ENCODE assay signal across 8 cellular contexts in genomic region chr9:16058131-16058549, GRCh38.
DNase-seq lines count a peak whose midpoint lies in the region; ATAC-seq and TF ChIP-seq lines count a peak whose summit lies in the region.
"Had no signal": no experiment of that assay in that cellular context is flagged by ENCODE, and none has a peak within 500 bp of the region (broad histone marks: within the 10 kb centered on the region; RNA-seq: fewer than 3 reads in every experiment).

No MANE protein-coding gene starts in this region.

- H3K27me3 Mint-ChIP-seq in neural progenitor cell (ENCODE audit: insufficient read depth, low read depth): peaks cover 3% of the 10 kb centered on the region

- no peaks in the 10 kb centered on the region for H3K36me3 Mint-ChIP-seq in neural progenitor cell

- peaks cover 2% of the 10 kb centered on the region for H3K9me3 Mint-ChIP-seq in neural progenitor cell

- ATAC-seq in GM18858 (IDR thresholded peaks at IDR 0.05; ENCODE audit: unreplicated experiment): peak; percentile 36
- peak; percentile 51 for ATAC-seq in HG03460 (IDR thresholded peaks at IDR 0.05; ENCODE audit: unreplicated experiment)
- ATAC-seq in left cardiac atrium: no peak

- H2AFZ ChIP-seq in neural progenitor cell (replicated peaks) (no peak overlapping the region), OCI-LY7 (ENCODE audit: low read length) (no peak overlapping the region)

- no TSS peak for BruUV-seq in OCI-LY7 (replicated peaks; lab: Mats Ljungman, UMichigan)

- no peaks in the 10 kb centered on the region for H3K9me3 ChIP-seq in neural progenitor cell (ENCODE audit: low read depth)
- H3K9me3 ChIP-seq in OCI-LY7 (ENCODE audit: low read length): no peaks in the 10 kb centered on the region

- H3K9me2 ChIP-seq in OCI-LY7 (ENCODE audit: insufficient read depth, low read length): no peaks in the 10 kb centered on the region

- H3K79me2 ChIP-seq in neural progenitor cell (ENCODE audit: low read depth) (no peaks in the 10 kb centered on the region), OCI-LY7 (ENCODE audit: insufficient read depth, low read depth, low read length) (no peaks in the 10 kb centered on the region)

- intact Hi-C loops in left cardiac atrium (cut with DNase I): no loop called here
- intact Hi-C loops in OCI-LY7 (cut with micrococcal nuclease; ENCODE audit: unreplicated experiment): no loop called here

- peaks cover 13% of the 10 kb centered on the region for H3F3A ChIP-seq in neural progenitor cell (ENCODE audit: low read depth)

- no peaks in the 10 kb centered on the region for H3K27me3 ChIP-seq in neural progenitor cell
- H3K27me3 ChIP-seq: cardiac muscle cell had no signal

- no peak overlapping the region for H3K4me3 ChIP-seq in neural progenitor cell
- H3K4me3 ChIP-seq in OCI-LY7 (ENCODE audit: low read depth, low read length, poor library complexity, severe bottlenecking): no peak overlapping the region
- H3K4me3 ChIP-seq: cardiac muscle cell had no signal

- H3K27ac Mint-ChIP-seq in neural progenitor cell: no peak overlapping the region

- CTCF ChIA-PET in OCI-LY7 (lab: Charles Lee; ENCODE audit: unreplicated experiment): no interaction called here

- POLR2A ChIA-PET in OCI-LY7 (lab: Charles Lee): no interaction called here

- TF ChIP-seq CTCF in neural progenitor cell (IDR thresholded peaks at IDR 0.05) (no peak), OCI-LY7 (conservative IDR thresholded peaks at IDR 0.05; ENCODE audit: low read length) (no peak)

- DNase-seq in amniotic epithelial cell (ENCODE audit: low read depth) (peak; percentile 74), neural progenitor cell (ENCODE audit: low spot score) (no peak), left cardiac atrium (no peak), inferior parietal cortex (ENCODE audit: extremely low spot score) (no peak), OCI-LY7 (ENCODE audit: low spot score) (no peak)

- H3K27ac ChIP-seq in neural progenitor cell (peak overlapping the region; percentile 56), OCI-LY7 (ENCODE audit: low read depth, low read length, poor library complexity, severe bottlenecking) (no peak overlapping the region)
- H3K27ac ChIP-seq: cardiac muscle cell had no signal

- H3K4me2 ChIP-seq in neural progenitor cell: no peak overlapping the region
- H3K4me2 ChIP-seq in OCI-LY7 (ENCODE audit: low read length): no peak overlapping the region

- H4K20me1 ChIP-seq in neural progenitor cell (ENCODE audit: low read depth) (no peaks in the 10 kb centered on the region), OCI-LY7 (ENCODE audit: insufficient read depth, low read length) (no peaks in the 10 kb centered on the region)

- H3K4me1 Mint-ChIP-seq in neural progenitor cell: peaks cover 8% of the 10 kb centered on the region

- H3K4me1 ChIP-seq in neural progenitor cell (no peaks in the 10 kb centered on the region), OCI-LY7 (ENCODE audit: insufficient read depth, low read length, poor library complexity, severe bottlenecking) (no peaks in the 10 kb centered on the region)

- H3K36me3 ChIP-seq in neural progenitor cell (no peaks in the 10 kb centered on the region), OCI-LY7 (ENCODE audit: insufficient read depth, low read length) (no peaks in the 10 kb centered on the region)
- H3K36me3 ChIP-seq: cardiac muscle cell had no signal

- H3K4me3 Mint-ChIP-seq in neural progenitor cell: no peak overlapping the region

- H3K9ac ChIP-seq in neural progenitor cell: no peak overlapping the region

Comparison
In these comparisons a context has a peak if more than half of its experiments do, and no peak if none do; other contexts are left out.
1. ATAC-seq: peak in GM18858 (single experiment) and HG03460 (single experiment); none in left cardiac atrium (0 of 2).